15 cellular contexts compared by ENCODE assay signal in the genomic region with DNA sequence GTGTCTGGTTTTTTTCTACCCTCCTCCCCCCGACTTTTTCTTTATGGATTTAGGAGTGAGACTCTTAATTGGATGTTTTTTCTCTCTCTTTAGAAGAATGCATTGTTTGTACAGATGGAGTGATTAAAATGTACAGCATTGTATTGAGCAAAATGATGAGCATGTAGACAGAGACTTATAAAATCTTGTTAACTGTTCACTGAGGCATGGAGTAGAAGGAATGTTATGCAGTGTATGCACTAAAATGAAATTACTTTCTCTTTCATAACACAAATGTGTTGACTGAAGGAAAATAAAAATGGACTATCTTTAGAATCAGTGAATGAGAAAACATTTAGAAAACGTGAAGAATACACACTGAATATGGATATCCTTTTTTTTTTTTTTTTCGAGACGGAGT. TPM values are rescaled to one million over a fixed set of nuclear protein-coding genes. Genes with fewer than 3 reads are reported as not detected.
DNase-seq lines count a peak whose midpoint lies in the region; ATAC-seq and TF ChIP-seq lines count a peak whose summit lies in the region.
"Had no signal": no experiment of that assay in that cellular context is flagged by ENCODE, and none has a peak within 500 bp of the region (broad histone marks: within the 10 kb centered on the region; RNA-seq: fewer than 3 reads in every experiment).

No MANE protein-coding gene starts in this region.

- no peak overlapping the region for H3K4ac ChIP-seq in H9 (ENCODE audit: low read depth, low read length)

- H3K79me1 ChIP-seq in H9 (ENCODE audit: insufficient read depth, low read depth, low read length, poor library complexity, severe bottlenecking), result peaks cover 5% of the 10 kb centered on the region

- no peaks in the 10 kb centered on the region for H3K27me3 ChIP-seq in H9 (ENCODE audit: insufficient read depth, low read length)
- H3K27me3 ChIP-seq: BLaER1, transverse colon had no signal

- no peak overlapping the region for H3K4me3 Mint-ChIP-seq in H9
- H3K4me3 Mint-ChIP-seq in T-helper 2 cell treated with Interferon-gamma antibody and Interleukin-4, amounts not matched to agents 5 μg/mL and 100 μg/mL, for 36 hours, result no peak overlapping the region
- H3K4me3 Mint-ChIP-seq: dendritic cell treated with granulocyte-macrophage colony-stimulating factor and Interleukin-4, amounts not matched to agents 40 ng/mL and 50 ng/mL, for 4 days had no signal

- no peak overlapping the region for H3K14ac ChIP-seq in H9 (ENCODE audit: insufficient read depth, low read length)

- no peak overlapping the region for H4K8ac ChIP-seq in H9 (replicated peaks; ENCODE audit: insufficient read length, low read depth, low read length)

- H3K4me1 Mint-ChIP-seq in H9, result peaks cover 2 to 9% of the 10 kb centered on the region in 2 experiments; a peak in 3 of 4 replicates
- H3K4me1 Mint-ChIP-seq in T-helper 2 cell treated with Interferon-gamma antibody and Interleukin-4, amounts not matched to agents 5 μg/mL and 100 μg/mL, for 36 hours (ENCODE audit: low read depth), result peaks cover 13% of the 10 kb centered on the region

- no peaks in the 10 kb centered on the region for H3K23me2 ChIP-seq in H9 (ENCODE audit: insufficient read length, low read depth, low read length, poor library complexity, severe bottlenecking)

- H3K56ac ChIP-seq in H9 (ENCODE audit: insufficient read length, low read depth, low read length), result no peak overlapping the region

- no peak overlapping the region for H2BK120ac ChIP-seq in H9 (ENCODE audit: low read depth, low read length, poor library complexity, severe bottlenecking)

- no peaks in the 10 kb centered on the region for H3K4me1 ChIP-seq in H9 (ENCODE audit: insufficient read depth, low read length)

- H4K20me1 ChIP-seq in H9 (ENCODE audit: control insufficient read depth, insufficient read depth, insufficient read length), result no peaks in the 10 kb centered on the region

- no peak overlapping the region for H2BK5ac ChIP-seq in H9 (ENCODE audit: insufficient read length, low read length)

- peaks cover 8% of the 10 kb centered on the region; the same call in 1 of the 2 replicates for H3K79me2 ChIP-seq in H9 (ENCODE audit: insufficient read depth, low read length)

- WGBS in H9 (ENCODE audit: extremely low coverage, insufficient read length, low lambda C conversion rate), result no CpG with 5 or more reads among the region's 4 CpGs

- H3K9me3 Mint-ChIP-seq in H9, result no peaks in the 10 kb centered on the region
- no peaks in the 10 kb centered on the region for H3K9me3 Mint-ChIP-seq in T-helper 2 cell treated with Interferon-gamma antibody and Interleukin-4, amounts not matched to agents 5 μg/mL and 100 μg/mL, for 36 hours
- H3K9me3 Mint-ChIP-seq: dendritic cell treated with granulocyte-macrophage colony-stimulating factor and Interleukin-4, amounts not matched to agents 40 ng/mL and 50 ng/mL, for 4 days had no signal

- no peak overlapping the region for H2BK15ac ChIP-seq in H9 (ENCODE audit: low read depth, low read length)

- no peak overlapping the region for H3T11ph ChIP-seq in H9 (ENCODE audit: low read length)

- peaks cover 0 to 3% (median 0%) of the 10 kb centered on the region in 3 experiments; a peak in 1 of 7 replicates for H3K36me3 Mint-ChIP-seq in H9 (ENCODE audit: insufficient read depth in 1 of 3, low read depth in 3 of 3)
- H3K36me3 Mint-ChIP-seq in T-helper 2 cell treated with Interferon-gamma antibody and Interleukin-4, amounts not matched to agents 5 μg/mL and 100 μg/mL, for 36 hours (ENCODE audit: low read depth), result peaks cover 5% of the 10 kb centered on the region

- no peak overlapping the region for H4K5ac ChIP-seq in H9 (ENCODE audit: insufficient read length, low read depth, low read length)

- no peaks in the 10 kb centered on the region for H3K27me3 Mint-ChIP-seq in H9 (ENCODE audit: low read depth)
- H3K27me3 Mint-ChIP-seq in T-helper 2 cell treated with Interferon-gamma antibody and Interleukin-4, amounts not matched to agents 5 μg/mL and 100 μg/mL, for 36 hours (ENCODE audit: low read depth), result no peaks in the 10 kb centered on the region
- H3K27me3 Mint-ChIP-seq: dendritic cell treated with granulocyte-macrophage colony-stimulating factor and Interleukin-4, amounts not matched to agents 40 ng/mL and 50 ng/mL, for 4 days had no signal

- no peak overlapping the region for H3K27ac ChIP-seq in H9 (ENCODE audit: insufficient read length, low read depth, low read length)
- H3K27ac ChIP-seq: BLaER1, RWPE1, transverse colon had no signal

- DNase-seq in germinal center (ENCODE audit: low spot score) (peak; percentile 4), T-helper 9 cell (no peak), H9 (no peak)
- DNase-seq in T-helper 2 cell treated with Interferon-gamma antibody and Interleukin-4, amounts not matched to agents 5 μg/mL and 100 μg/mL, for 36 hours (ENCODE audit: low spot score), result no peak
- DNase-seq in stimulated activated naive CD4-positive, alpha-beta T cell treated with Interleukin-2 at 50 U/mL for 16 hours (lab: John Stamatoyannopoulos, UW), result no peak
- DNase-seq: activated gamma-delta T cell, mammary epithelial cell, transverse colon had no signal

- no peaks in the 10 kb centered on the region for H3K9me3 ChIP-seq in H9 (ENCODE audit: control insufficient read depth, low read depth, low read length)
- H3K9me3 ChIP-seq: BLaER1, transverse colon had no signal

- H3K4me2 ChIP-seq in H9 (ENCODE audit: insufficient read depth, insufficient read length, low read length), result no peak overlapping the region
- H3K4me2 ChIP-seq: BLaER1 had no signal

- no peak overlapping the region for H4K91ac ChIP-seq in H9 (ENCODE audit: insufficient read length, low read depth, low read length)

- H2AK5ac ChIP-seq in H9 (ENCODE audit: insufficient read length, low read length), result no peak overlapping the region

- H3K27ac Mint-ChIP-seq in H9, result no peak overlapping the region
- no peak overlapping the region for H3K27ac Mint-ChIP-seq in T-helper 2 cell treated with Interferon-gamma antibody and Interleukin-4, amounts not matched to agents 5 μg/mL and 100 μg/mL, for 36 hours
- H3K27ac Mint-ChIP-seq: dendritic cell treated with granulocyte-macrophage colony-stimulating factor and Interleukin-4, amounts not matched to agents 40 ng/mL and 50 ng/mL, for 4 days had no signal

- no peak overlapping the region for H3K23ac ChIP-seq in H9 (ENCODE audit: insufficient read length, low read depth, low read length)

- no peak overlapping the region for H2BK20ac ChIP-seq in H9 (ENCODE audit: low read depth, low read length, poor library complexity, severe bottlenecking)

- ATAC-seq in GM18502 (IDR thresholded peaks at IDR 0.05; ENCODE audit: poor library complexity, unreplicated experiment), result peak; percentile 44
- ATAC-seq in GM21528 (IDR thresholded peaks at IDR 0.05; ENCODE audit: low FRiP score, unreplicated experiment), result peak; percentile 48
- peak; percentile 52 for ATAC-seq in HG03432 (IDR thresholded peaks at IDR 0.05; ENCODE audit: unreplicated experiment)
- ATAC-seq: HCT116 had no signal

- no peak overlapping the region for H2AFZ ChIP-seq in H9 (ENCODE audit: low read length)

- no peak overlapping the region for H3K18ac ChIP-seq in H9 (ENCODE audit: insufficient read length, low read depth, low read length)

- H3K9ac ChIP-seq in H9 (ENCODE audit: extremely low read depth, insufficient read length, low read length), result no peak overlapping the region
- H3K9ac ChIP-seq: BLaER1 had no signal

- no peak for TF ChIP-seq CTCF in H9 (conservative IDR thresholded peaks at IDR 0.05)

- no peak overlapping the region for H2BK12ac ChIP-seq in H9 (ENCODE audit: insufficient read length, low read depth, low read length)

RNA-seq across cellular contexts. Expression of a gene that starts 39.8 kb away (rescaled TPM):
- total RNA-seq in H9 (2021), result 89.7 and 91.3 TPM in 2 replicates

RNA-seq across cellular contexts. Expression of a gene that starts 53.6 kb away (rescaled TPM):
- total RNA-seq in H9 (2021), result 21.5 and 21.7 TPM in 2 replicates
